ENCODE assay signal across 10 cellular contexts in genomic region chr16:53822936-53823529, GRCh38.
A peak's percentile ranks its signal among the peaks of the same experiment; 100 is the strongest.
DNase-seq lines count a peak whose midpoint lies in the region; ATAC-seq and TF ChIP-seq lines count a peak whose summit lies in the region.
"Had no signal": no experiment of that assay in that cellular context is flagged by ENCODE, and none has a peak within 500 bp of the region (broad histone marks: within the 10 kb centered on the region; RNA-seq: fewer than 3 reads in every experiment).

No MANE protein-coding gene starts in this region.

- 100% methylated on average over 1 of the region's 7 CpGs for WGBS in H9 (ENCODE audit: extremely low coverage, insufficient read length, low lambda C conversion rate)
- 98% methylated on average over 7 of the region's 7 CpGs for WGBS in esophagus muscularis mucosa

- TF ChIP-seq POLR2A in esophagus muscularis mucosa (IDR thresholded peaks at IDR 0.05; ENCODE audit: low read depth), result no peak

- H4K5ac ChIP-seq in H9 (ENCODE audit: insufficient read length, low read depth, low read length), result no peak overlapping the region

- no peak overlapping the region for H3K4me3 Mint-ChIP-seq in activated CD8-positive, alpha-beta T cell treated with anti-CD3 and anti-CD28 coated beads, Interleukin-2, amount 10 ng/mL, durations not matched to agents 7 days and 5 days
- H3K4me3 Mint-ChIP-seq in H9 (no peak overlapping the region), type B pancreatic cell (no peak overlapping the region)

- no peak overlapping the region for H2BK12ac ChIP-seq in H9 (ENCODE audit: insufficient read length, low read depth, low read length)

- POLR2A ChIA-PET in AG04450 (lab: Yijun Ruan, JAX), result no interaction called here
- POLR2A ChIA-PET in activated CD8-positive, alpha-beta T cell treated with anti-CD3 and anti-CD28 coated beads, Interleukin-2, amount 10 ng/mL, durations not matched to agents 7 days and 5 days (lab: Charles Lee), result no interaction called here

- no peak overlapping the region for H3K9ac ChIP-seq in H9 (ENCODE audit: extremely low read depth, insufficient read length, low read length)

- H3T11ph ChIP-seq in H9 (ENCODE audit: low read length), result no peak overlapping the region

- no peak overlapping the region for H2BK120ac ChIP-seq in H9 (ENCODE audit: low read depth, low read length, poor library complexity, severe bottlenecking)

- H3K4me1 Mint-ChIP-seq in activated CD8-positive, alpha-beta T cell treated with anti-CD3 and anti-CD28 coated beads, Interleukin-2, amount 10 ng/mL, durations not matched to agents 7 days and 5 days (ENCODE audit: low read depth), result peaks cover 2% of the 10 kb centered on the region
- H3K4me1 Mint-ChIP-seq in H9, result peaks cover 6 to 16% of the 10 kb centered on the region in 2 experiments
- H3K4me1 Mint-ChIP-seq in type B pancreatic cell (ENCODE audit: unreplicated experiment), result peaks cover 5% of the 10 kb centered on the region

- H3K79me1 ChIP-seq in H9 (ENCODE audit: insufficient read depth, low read depth, low read length, poor library complexity, severe bottlenecking), result no peaks in the 10 kb centered on the region

- CTCF ChIA-PET in AG04450 (lab: Charles Lee), result no interaction called here
- CTCF ChIA-PET in activated CD8-positive, alpha-beta T cell treated with anti-CD3 and anti-CD28 coated beads, Interleukin-2, amount 10 ng/mL, durations not matched to agents 7 days and 5 days (lab: Charles Lee), result interaction anchor here (1.0 to 1.3 kb wide), 2 partner anchors 46 to 80 kb away, joined by 3 to 4 read pairs; no protein-coding TSS in a partner anchor

- H3K79me2 ChIP-seq in H9 (ENCODE audit: insufficient read depth, low read length), result no peaks in the 10 kb centered on the region

- no peak overlapping the region for H4K91ac ChIP-seq in H9 (ENCODE audit: insufficient read length, low read depth, low read length)

- H3K4me3 ChIP-seq in AG04450 (ENCODE audit: low read depth, low read length) (no peak overlapping the region), GM12865 (ENCODE audit: low read depth, low read length) (0 out of 2 replicates have a peak overlapping the region, but pooled peaks have one; percentile 6), esophagus muscularis mucosa (no peak overlapping the region)

- no peaks in the 10 kb centered on the region for H3K27me3 Mint-ChIP-seq in activated CD8-positive, alpha-beta T cell treated with anti-CD3 and anti-CD28 coated beads, Interleukin-2, amount 10 ng/mL, durations not matched to agents 7 days and 5 days (ENCODE audit: low read depth)
- H3K27me3 Mint-ChIP-seq in H9 (ENCODE audit: low read depth), result no peaks in the 10 kb centered on the region
- no peaks in the 10 kb centered on the region for H3K27me3 Mint-ChIP-seq in type B pancreatic cell

- peak; percentile 60 for ATAC-seq in HG03095 (IDR thresholded peaks at IDR 0.05; ENCODE audit: unreplicated experiment)
- peak; percentile 57 for ATAC-seq in activated CD8-positive, alpha-beta T cell treated with anti-CD3 and anti-CD28 coated beads, Interleukin-2, amount 10 ng/mL, durations not matched to agents 7 days and 5 days

- no peaks in the 10 kb centered on the region for H3K9me3 Mint-ChIP-seq in activated CD8-positive, alpha-beta T cell treated with anti-CD3 and anti-CD28 coated beads, Interleukin-2, amount 10 ng/mL, durations not matched to agents 7 days and 5 days (ENCODE audit: insufficient read depth)
- no peaks in the 10 kb centered on the region for H3K9me3 Mint-ChIP-seq in H9
- no peaks in the 10 kb centered on the region for H3K9me3 Mint-ChIP-seq in type B pancreatic cell

- no peak overlapping the region for H2BK20ac ChIP-seq in H9 (ENCODE audit: low read depth, low read length, poor library complexity, severe bottlenecking)

- TF ChIP-seq CTCF in AG04450 (IDR thresholded peaks at IDR 0.05; ENCODE audit: low read depth, low read length) (no peak), GM12865 (IDR thresholded peaks at IDR 0.05; ENCODE audit: insufficient read depth, low read depth, low read length, missing control alignments) (no peak), H9 (conservative IDR thresholded peaks at IDR 0.05) (no peak), esophagus muscularis mucosa (IDR thresholded peaks at IDR 0.05) (no peak), type B pancreatic cell (conservative IDR thresholded peaks at IDR 0.05) (no peak)

- H2AFZ ChIP-seq in H9 (ENCODE audit: low read length), result no peak overlapping the region

- intact Hi-C loops in esophagus muscularis mucosa (cut with DNase I), result no loop called here

- H3K23me2 ChIP-seq in H9 (ENCODE audit: insufficient read length, low read depth, low read length, poor library complexity, severe bottlenecking), result no peaks in the 10 kb centered on the region

- H2AK5ac ChIP-seq in H9 (ENCODE audit: insufficient read length, low read length), result no peak overlapping the region

- no peak overlapping the region for H3K4me2 ChIP-seq in H9 (ENCODE audit: insufficient read depth, insufficient read length, low read length)

- no peaks in the 10 kb centered on the region; the same call in 1 of the 2 replicates for H3K4me1 ChIP-seq in H9 (ENCODE audit: insufficient read depth, low read length)
- H3K4me1 ChIP-seq in esophagus muscularis mucosa, result peaks cover 3 to 23% (median 7%) of the 10 kb centered on the region in 4 donors

- H4K8ac ChIP-seq in H9 (replicated peaks; ENCODE audit: insufficient read length, low read depth, low read length), result no peak overlapping the region

- TF ChIP-seq EP300 in esophagus muscularis mucosa (IDR thresholded peaks at IDR 0.05), result no peak

- H3K36me3 ChIP-seq in esophagus muscularis mucosa, result peaks cover 7 to 15% (median 8%) of the 10 kb centered on the region in 4 donors

- H3K9me3 ChIP-seq in AG04450 (ENCODE audit: control insufficient read depth, insufficient read depth, low read length), result no peaks in the 10 kb centered on the region
- no peaks in the 10 kb centered on the region for H3K9me3 ChIP-seq in H9 (ENCODE audit: control insufficient read depth, low read depth, low read length)
- no peaks in the 10 kb centered on the region for H3K9me3 ChIP-seq in esophagus muscularis mucosa

- no peak overlapping the region for H2BK15ac ChIP-seq in H9 (ENCODE audit: low read depth, low read length)

- no peaks in the 10 kb centered on the region for H3K27me3 ChIP-seq in AG04450 (ENCODE audit: control insufficient read depth, insufficient read depth, low read length)
- H3K27me3 ChIP-seq in H9 (ENCODE audit: insufficient read depth, low read length), result no peaks in the 10 kb centered on the region
- H3K27me3 ChIP-seq in esophagus muscularis mucosa, result no peaks in the 10 kb centered on the region

- H3K56ac ChIP-seq in H9 (ENCODE audit: insufficient read length, low read depth, low read length), result no peak overlapping the region

- no peak overlapping the region for H2BK5ac ChIP-seq in H9 (ENCODE audit: insufficient read length, low read length)

- no peak for DNase-seq in AG04450 (ENCODE audit: low read depth, low spot score)
- peak; percentile 61 for DNase-seq in GM12865 (ENCODE audit: low read depth)
- DNase-seq in activated CD8-positive, alpha-beta T cell treated with anti-CD3 and anti-CD28 coated beads, Interleukin-2, amount 10 ng/mL, durations not matched to agents 7 days and 5 days, result peak; percentile 21
- no peak for DNase-seq in activated CD4-positive, CD25-positive, alpha-beta regulatory T cell (lab: John Stamatoyannopoulos, UW)
- DNase-seq in H9, result no peak
- DNase-seq in esophagus muscularis mucosa (ENCODE audit: extremely low spot score), result no peak
- DNase-seq in type B pancreatic cell (ENCODE audit: extremely low spot score, unreplicated experiment), result no peak
- DNase-seq: activated effector memory CD4-positive, alpha-beta T cell treated with anti-CD3 and anti-CD28 coated beads, Interleukin-2, amount 50 U/mL, for 16 hours; GOT3 had no signal

- no peak overlapping the region for H3K14ac ChIP-seq in H9 (ENCODE audit: insufficient read depth, low read length)

- H3K27ac ChIP-seq in AG04450 (ENCODE audit: low read depth, low read length) (peak overlapping the region; percentile 65), H9 (ENCODE audit: insufficient read length, low read depth, low read length) (no peak overlapping the region), esophagus muscularis mucosa (replicated peaks in 1 of 4) (no peak overlapping the region)

- H4K20me1 ChIP-seq in H9 (ENCODE audit: control insufficient read depth, insufficient read depth, insufficient read length), result no peaks in the 10 kb centered on the region

- H3K27ac Mint-ChIP-seq in activated CD8-positive, alpha-beta T cell treated with anti-CD3 and anti-CD28 coated beads, Interleukin-2, amount 10 ng/mL, durations not matched to agents 7 days and 5 days, result no peak overlapping the region
- H3K27ac Mint-ChIP-seq in H9, result no peak overlapping the region
- H3K27ac Mint-ChIP-seq in type B pancreatic cell, result no peak overlapping the region

- no peak overlapping the region for H3K4ac ChIP-seq in H9 (ENCODE audit: low read depth, low read length)

- no peak overlapping the region for H3K23ac ChIP-seq in H9 (ENCODE audit: insufficient read length, low read depth, low read length)

- H3K18ac ChIP-seq in H9 (ENCODE audit: insufficient read length, low read depth, low read length), result no peak overlapping the region

- H3K36me3 Mint-ChIP-seq in activated CD8-positive, alpha-beta T cell treated with anti-CD3 and anti-CD28 coated beads, Interleukin-2, amount 10 ng/mL, durations not matched to agents 7 days and 5 days (ENCODE audit: low read depth), result peaks cover 7% of the 10 kb centered on the region
- H3K36me3 Mint-ChIP-seq in H9 (ENCODE audit: insufficient read depth in 1 of 3, low read depth in 3 of 3), result peaks cover 0 to 11% (median 7%) of the 10 kb centered on the region in 3 experiments; a peak in 4 of 7 replicates
- peaks cover 6% of the 10 kb centered on the region for H3K36me3 Mint-ChIP-seq in type B pancreatic cell

Comparison
In these comparisons a context has a peak if more than half of its experiments do, and no peak if none do; other contexts are left out.
1. DNase-seq: peak in GM12865 (single experiment) and activated CD8-positive, alpha-beta T cell treated with anti-CD3 and anti-CD28 coated beads, Interleukin-2, amount 10 ng/mL, durations not matched to agents 7 days and 5 days (single experiment); none in AG04450 (single experiment), activated CD4-positive, CD25-positive, alpha-beta regulatory T cell (0 of 4), H9 (single experiment), esophagus muscularis mucosa (single experiment) and type B pancreatic cell (single experiment).